Comparison of ENCODE assay signal across 1 cellular context in genomic region chr14:39174560-39175444, GRCh38.
A peak's percentile ranks its signal among the peaks of the same experiment; 100 is the strongest.
TF ChIP-seq lines count a peak whose summit lies in the region.

Gene PNN, plus strand, starts transcription at chr14:39175254. Its CDS starts 26 bp downstream, at chr14:39175280.

TF ChIP-seq in HEK293, 187 proteins besides CTCF, POLR2A, EP300 and RAD21 (continued from another document and continues in another):
- TF ChIP-seq GLI4 (tag by site-specific recombination; IDR thresholded peaks at IDR 0.05) (no peak), ZNF280C (tag by site-specific recombination; IDR thresholded peaks at IDR 0.05) (no peak), SCRT2 (tag by site-specific recombination; IDR thresholded peaks at IDR 0.05) (no peak), ZNF623 (tag by site-specific recombination; IDR thresholded peaks at IDR 0.05) (no peak), HIC1 (tag by site-specific recombination; IDR thresholded peaks at IDR 0.05) (0 out of 2 replicates have a peak, but pooled peaks have one; percentile 26), ZNF791 (tag by site-specific recombination; IDR thresholded peaks at IDR 0.05) (no peak), ZNF488 (tag by site-specific recombination; IDR thresholded peaks at IDR 0.05) (no peak), PRDM4 (tag by site-specific recombination; IDR thresholded peaks at IDR 0.05) (no peak), ZNF423 (tag by site-specific recombination; IDR thresholded peaks at IDR 0.05) (no peak), ZNF596 (tag by site-specific recombination; IDR thresholded peaks at IDR 0.05) (no peak), ZXDB (tag by site-specific recombination; IDR thresholded peaks at IDR 0.05) (peak; percentile 37), ZNF148 (tag by site-specific recombination; IDR thresholded peaks at IDR 0.05; ENCODE audit: borderline replicate concordance) (no peak), ZNF600 (tag by site-specific recombination; IDR thresholded peaks at IDR 0.05) (no peak), KLF7 (tag by site-specific recombination; IDR thresholded peaks at IDR 0.05; ENCODE audit: borderline replicate concordance) (no peak; the same call in 1 of the 2 replicates), AEBP2 (tag by site-specific recombination; IDR thresholded peaks at IDR 0.05; ENCODE audit: borderline replicate concordance) (no peak), ZNF311 (tag by site-specific recombination; IDR thresholded peaks at IDR 0.05; ENCODE audit: borderline replicate concordance) (no peak), ZNF544 (tag by site-specific recombination; IDR thresholded peaks at IDR 0.05) (no peak), ZNF843 (tag by site-specific recombination; IDR thresholded peaks at IDR 0.05) (no peak), ZNF354C (tag by site-specific recombination; IDR thresholded peaks at IDR 0.05; ENCODE audit: borderline replicate concordance, low read depth) (no peak), ZSCAN16 (tag by site-specific recombination; IDR thresholded peaks at IDR 0.05) (no peak), ZNF610 (tag by site-specific recombination; IDR thresholded peaks at IDR 0.05; ENCODE audit: borderline replicate concordance) (no peak), YY2 (tag by site-specific recombination; IDR thresholded peaks at IDR 0.05) (peak; percentile 43; the same call in 1 of the 2 replicates), KLF17 (tag by site-specific recombination; IDR thresholded peaks at IDR 0.05) (no peak), ZNF513 (tag by site-specific recombination; IDR thresholded peaks at IDR 0.05) (no peak), TSHZ1 (tag by site-specific recombination; IDR thresholded peaks at IDR 0.05; ENCODE audit: borderline replicate concordance) (no peak), ZNF433 (tag by site-specific recombination; IDR thresholded peaks at IDR 0.05; ENCODE audit: low read depth) (no peak), ZNF521 (tag by site-specific recombination; IDR thresholded peaks at IDR 0.05) (no peak), ZNF37A (tag by site-specific recombination; IDR thresholded peaks at IDR 0.05) (no peak), BCL11A (tag by site-specific recombination; IDR thresholded peaks at IDR 0.05; ENCODE audit: low read depth) (no peak), ZNF677 (tag by site-specific recombination; IDR thresholded peaks at IDR 0.05) (no peak), ZNF146 (tag by site-specific recombination; IDR thresholded peaks at IDR 0.05) (no peak), ZNF2 (tag by site-specific recombination; IDR thresholded peaks at IDR 0.05) (0 out of 2 replicates have a peak, but pooled peaks have one; percentile 36), OVOL3 (tag by site-specific recombination; IDR thresholded peaks at IDR 0.05) (no peak), ZNF639 (tag by site-specific recombination; IDR thresholded peaks at IDR 0.05) (no peak), ZNF121 (tag by site-specific recombination; IDR thresholded peaks at IDR 0.05) (peak; percentile 89), ZNF585B (tag by site-specific recombination; IDR thresholded peaks at IDR 0.05) (no peak), GFI1B (tag by site-specific recombination; IDR thresholded peaks at IDR 0.05) (no peak), INSM2 (tag by site-specific recombination; IDR thresholded peaks at IDR 0.05) (no peak)
